In genomic region chr1:94646151-94646643, GRCh38 we compare ENCODE assay signal across 15 cellular contexts.
DNase-seq lines count a peak whose midpoint lies in the region; ATAC-seq and TF ChIP-seq lines count a peak whose summit lies in the region.
"Had no signal": no experiment of that assay in that cellular context is flagged by ENCODE, and none has a peak within 500 bp of the region (broad histone marks: within the 10 kb centered on the region; RNA-seq: fewer than 3 reads in every experiment).

No MANE protein-coding gene starts in this region.

- ATAC-seq in GM18909 (IDR thresholded peaks at IDR 0.05; ENCODE audit: poor library complexity, unreplicated experiment) (no peak), HG02610 (IDR thresholded peaks at IDR 0.05; ENCODE audit: unreplicated experiment) (no peak)

- DNase-seq in AG09309 (ENCODE audit: low read depth) (peak; percentile 85), HS-5 (ENCODE audit: low read depth) (peak; percentile 99), astrocyte of the hippocampus (ENCODE audit: low read depth, low spot score) (peak; percentile 88), kidney epithelial cell (ENCODE audit: low read depth) (peak; percentile 19), NCI-H1105 treated with DMSO at 0.1 percent for 48 hours (lab: John Stamatoyannopoulos, UW) (no peak), NCI-H748 treated with DMSO at 0.1 percent for 48 hours (lab: John Stamatoyannopoulos, UW) (no peak)
- DNase-seq: activated B cell treated with CpG ODN at 0.5 μM for 24 hours; anterior cingulate cortex; endodermal cell; Kasumi-1; NCI-H2081; NK-92 treated with Interleukin-12 subunit alpha and Interleukin-12 subunit beta, amount 100 ng/mL, for 24 hours; ovary had no signal

- no peaks in the 10 kb centered on the region for H3K27me3 ChIP-seq in kidney epithelial cell (ENCODE audit: control insufficient read depth, insufficient read depth, low read length)
- H3K27me3 ChIP-seq: ovary had no signal

- H3K4me3 ChIP-seq in AG09309 (ENCODE audit: control insufficient read depth, low read depth, low read length) = no peak overlapping the region
- no peak overlapping the region for H3K4me3 ChIP-seq in kidney epithelial cell (ENCODE audit: low read depth, low read length)
- H3K4me3 ChIP-seq: ovary had no signal

- no peaks in the 10 kb centered on the region for H3K36me3 ChIP-seq in kidney epithelial cell (ENCODE audit: control insufficient read depth, insufficient read depth, low read length)
- H3K36me3 ChIP-seq: ovary had no signal

- no peak for TF ChIP-seq CTCF in AG09309 (IDR thresholded peaks at IDR 0.05; ENCODE audit: control insufficient read depth, insufficient read depth, low read depth, low read length, missing control alignments)
- TF ChIP-seq CTCF in kidney epithelial cell (IDR thresholded peaks at IDR 0.05; ENCODE audit: insufficient read depth, low read length, poor library complexity, severe bottlenecking) = no peak

Comparison
In these comparisons a context has a peak if more than half of its experiments do, and no peak if none do; other contexts are left out.
1. DNase-seq: peak in AG09309 (single experiment), HS-5 (single experiment), astrocyte of the hippocampus (single experiment) and kidney epithelial cell (single experiment); none in NCI-H1105 treated with DMSO at 0.1 percent for 48 hours (single experiment) and NCI-H748 treated with DMSO at 0.1 percent for 48 hours (single experiment).